1 cellular context compared by ENCODE assay signal in genomic region chr1:214403431-214403830, GRCh38.
TF ChIP-seq lines count a peak whose summit lies in the region.

No MANE protein-coding gene starts in this region.

TF ChIP-seq in GM23338, 12 proteins besides CTCF, POLR2A, EP300 and RAD21 (continued from another document):
- TF ChIP-seq, protein P1, sequence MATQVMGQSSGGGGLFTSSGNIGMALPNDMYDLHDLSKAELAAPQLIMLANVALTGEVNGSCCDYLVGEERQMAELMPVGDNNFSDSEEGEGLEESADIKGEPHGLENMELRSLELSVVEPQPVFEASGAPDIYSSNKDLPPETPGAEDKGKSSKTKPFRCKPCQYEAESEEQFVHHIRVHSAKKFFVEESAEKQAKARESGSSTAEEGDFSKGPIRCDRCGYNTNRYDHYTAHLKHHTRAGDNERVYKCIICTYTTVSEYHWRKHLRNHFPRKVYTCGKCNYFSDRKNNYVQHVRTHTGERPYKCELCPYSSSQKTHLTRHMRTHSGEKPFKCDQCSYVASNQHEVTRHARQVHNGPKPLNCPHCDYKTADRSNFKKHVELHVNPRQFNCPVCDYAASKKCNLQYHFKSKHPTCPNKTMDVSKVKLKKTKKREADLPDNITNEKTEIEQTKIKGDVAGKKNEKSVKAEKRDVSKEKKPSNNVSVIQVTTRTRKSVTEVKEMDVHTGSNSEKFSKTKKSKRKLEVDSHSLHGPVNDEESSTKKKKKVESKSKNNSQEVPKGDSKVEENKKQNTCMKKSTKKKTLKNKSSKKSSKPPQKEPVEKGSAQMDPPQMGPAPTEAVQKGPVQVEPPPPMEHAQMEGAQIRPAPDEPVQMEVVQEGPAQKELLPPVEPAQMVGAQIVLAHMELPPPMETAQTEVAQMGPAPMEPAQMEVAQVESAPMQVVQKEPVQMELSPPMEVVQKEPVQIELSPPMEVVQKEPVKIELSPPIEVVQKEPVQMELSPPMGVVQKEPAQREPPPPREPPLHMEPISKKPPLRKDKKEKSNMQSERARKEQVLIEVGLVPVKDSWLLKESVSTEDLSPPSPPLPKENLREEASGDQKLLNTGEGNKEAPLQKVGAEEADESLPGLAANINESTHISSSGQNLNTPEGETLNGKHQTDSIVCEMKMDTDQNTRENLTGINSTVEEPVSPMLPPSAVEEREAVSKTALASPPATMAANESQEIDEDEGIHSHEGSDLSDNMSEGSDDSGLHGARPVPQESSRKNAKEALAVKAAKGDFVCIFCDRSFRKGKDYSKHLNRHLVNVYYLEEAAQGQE (IDR thresholded peaks at IDR 0.05; ENCODE audit: unreplicated experiment), result no peak
- TF ChIP-seq EZH2 (IDR thresholded peaks at IDR 0.05; ENCODE audit: low read depth, unreplicated experiment) (no peak), ZNF114 (CRISPR knock-in tag; IDR thresholded peaks at IDR 0.05) (no peak), NANOG (IDR thresholded peaks at IDR 0.05; ENCODE audit: borderline replicate concordance) (no peak), JUNB (IDR thresholded peaks at IDR 0.05; ENCODE audit: unreplicated experiment) (no peak), ETS1 (IDR thresholded peaks at IDR 0.05) (no peak), ZNF331 (CRISPR knock-in tag; IDR thresholded peaks at IDR 0.05; ENCODE audit: low read depth) (no peak), CREB1 (CRISPR knock-in tag; IDR thresholded peaks at IDR 0.05; ENCODE audit: low read depth) (no peak)
- TF ChIP-seq, protein P2, sequence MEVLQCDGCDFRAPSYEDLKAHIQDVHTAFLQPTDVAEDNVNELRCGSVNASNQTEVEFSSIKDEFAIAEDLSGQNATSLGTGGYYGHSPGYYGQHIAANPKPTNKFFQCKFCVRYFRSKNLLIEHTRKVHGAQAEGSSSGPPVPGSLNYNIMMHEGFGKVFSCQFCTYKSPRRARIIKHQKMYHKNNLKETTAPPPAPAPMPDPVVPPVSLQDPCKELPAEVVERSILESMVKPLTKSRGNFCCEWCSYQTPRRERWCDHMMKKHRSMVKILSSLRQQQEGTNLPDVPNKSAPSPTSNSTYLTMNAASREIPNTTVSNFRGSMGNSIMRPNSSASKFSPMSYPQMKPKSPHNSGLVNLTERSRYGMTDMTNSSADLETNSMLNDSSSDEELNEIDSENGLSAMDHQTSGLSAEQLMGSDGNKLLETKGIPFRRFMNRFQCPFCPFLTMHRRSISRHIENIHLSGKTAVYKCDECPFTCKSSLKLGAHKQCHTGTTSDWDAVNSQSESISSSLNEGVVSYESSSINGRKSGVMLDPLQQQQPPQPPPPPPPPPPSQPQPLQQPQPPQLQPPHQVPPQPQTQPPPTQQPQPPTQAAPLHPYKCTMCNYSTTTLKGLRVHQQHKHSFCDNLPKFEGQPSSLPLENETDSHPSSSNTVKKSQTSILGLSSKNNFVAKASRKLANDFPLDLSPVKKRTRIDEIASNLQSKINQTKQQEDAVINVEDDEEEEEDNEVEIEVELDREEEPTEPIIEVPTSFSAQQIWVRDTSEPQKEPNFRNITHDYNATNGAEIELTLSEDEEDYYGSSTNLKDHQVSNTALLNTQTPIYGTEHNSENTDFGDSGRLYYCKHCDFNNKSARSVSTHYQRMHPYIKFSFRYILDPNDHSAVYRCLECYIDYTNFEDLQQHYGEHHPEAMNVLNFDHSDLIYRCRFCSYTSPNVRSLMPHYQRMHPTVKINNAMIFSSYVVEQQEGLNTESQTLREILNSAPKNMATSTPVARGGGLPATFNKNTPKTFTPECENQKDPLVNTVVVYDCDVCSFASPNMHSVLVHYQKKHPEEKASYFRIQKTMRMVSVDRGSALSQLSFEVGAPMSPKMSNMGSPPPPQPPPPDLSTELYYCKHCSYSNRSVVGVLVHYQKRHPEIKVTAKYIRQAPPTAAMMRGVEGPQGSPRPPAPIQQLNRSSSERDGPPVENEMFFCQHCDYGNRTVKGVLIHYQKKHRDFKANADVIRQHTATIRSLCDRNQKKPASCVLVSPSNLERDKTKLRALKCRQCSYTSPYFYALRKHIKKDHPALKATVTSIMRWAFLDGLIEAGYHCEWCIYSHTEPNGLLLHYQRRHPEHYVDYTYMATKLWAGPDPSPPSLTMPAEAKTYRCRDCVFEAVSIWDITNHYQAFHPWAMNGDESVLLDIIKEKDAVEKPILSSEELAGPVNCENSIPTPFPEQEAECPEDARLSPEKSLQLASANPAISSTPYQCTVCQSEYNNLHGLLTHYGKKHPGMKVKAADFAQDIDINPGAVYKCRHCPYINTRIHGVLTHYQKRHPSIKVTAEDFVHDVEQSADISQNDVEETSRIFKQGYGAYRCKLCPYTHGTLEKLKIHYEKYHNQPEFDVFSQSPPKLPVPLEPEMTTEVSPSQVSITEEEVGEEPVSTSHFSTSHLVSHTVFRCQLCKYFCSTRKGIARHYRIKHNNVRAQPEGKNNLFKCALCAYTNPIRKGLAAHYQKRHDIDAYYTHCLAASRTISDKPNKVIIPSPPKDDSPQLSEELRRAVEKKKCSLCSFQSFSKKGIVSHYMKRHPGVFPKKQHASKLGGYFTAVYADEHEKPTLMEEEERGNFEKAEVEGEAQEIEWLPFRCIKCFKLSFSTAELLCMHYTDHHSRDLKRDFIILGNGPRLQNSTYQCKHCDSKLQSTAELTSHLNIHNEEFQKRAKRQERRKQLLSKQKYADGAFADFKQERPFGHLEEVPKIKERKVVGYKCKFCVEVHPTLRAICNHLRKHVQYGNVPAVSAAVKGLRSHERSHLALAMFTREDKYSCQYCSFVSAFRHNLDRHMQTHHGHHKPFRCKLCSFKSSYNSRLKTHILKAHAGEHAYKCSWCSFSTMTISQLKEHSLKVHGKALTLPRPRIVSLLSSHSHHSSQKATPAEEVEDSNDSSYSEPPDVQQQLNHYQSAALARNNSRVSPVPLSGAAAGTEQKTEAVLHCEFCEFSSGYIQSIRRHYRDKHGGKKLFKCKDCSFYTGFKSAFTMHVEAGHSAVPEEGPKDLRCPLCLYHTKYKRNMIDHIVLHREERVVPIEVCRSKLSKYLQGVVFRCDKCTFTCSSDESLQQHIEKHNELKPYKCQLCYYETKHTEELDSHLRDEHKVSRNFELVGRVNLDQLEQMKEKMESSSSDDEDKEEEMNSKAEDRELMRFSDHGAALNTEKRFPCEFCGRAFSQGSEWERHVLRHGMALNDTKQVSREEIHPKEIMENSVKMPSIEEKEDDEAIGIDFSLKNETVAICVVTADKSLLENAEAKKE (CRISPR knock-in tag; IDR thresholded peaks at IDR 0.05), result no peak
TF ChIP-seq in GM23338: peak in this region for 0.
